ENCODE assay signal across 8 cellular contexts in genomic region chr16:7025616-7026190, GRCh38.
A peak's percentile ranks its signal among the peaks of the same experiment; 100 is the strongest.
DNase-seq lines count a peak whose midpoint lies in the region; ATAC-seq and TF ChIP-seq lines count a peak whose summit lies in the region.

No MANE protein-coding gene starts in this region.

- peak; percentile 51 for DNase-seq in COLO668 (lab: John Stamatoyannopoulos, UW; ENCODE audit: unreplicated experiment)
- DNase-seq in GM20000 (ENCODE audit: low spot score) = peak; percentile 29
- peak; percentile 16 for DNase-seq in NCI-H345 (lab: John Stamatoyannopoulos, UW)
- peak in 48 of 56 donors; percentile 1 to 78 (median 28) for DNase-seq in amygdala (lab: John Stamatoyannopoulos, UW)
- peak; percentile 40 to 78 for DNase-seq in left lung
- DNase-seq in stimulated activated CD8-positive, alpha-beta memory T cell treated with anti-CD3 and anti-CD28 coated beads, Interleukin-7, amount 100 ng/mL, for 24 hours (ENCODE audit: low read depth) = peak; percentile 9
- no peak for DNase-seq in mesenchymal stem cell

- no peaks in the 10 kb centered on the region for H3K79me1 ChIP-seq in mesenchymal stem cell (replicated peaks; ENCODE audit: low read length, poor library complexity, severe bottlenecking)

- no peak overlapping the region for H3K18ac ChIP-seq in mesenchymal stem cell (ENCODE audit: low read depth in 1 of 2, low read length in 2 of 2)

- intact Hi-C loops in left lung (cut with DNase I) = no loop called here

- no peak overlapping the region for H2BK5ac ChIP-seq in mesenchymal stem cell (ENCODE audit: low read depth, low read length, poor library complexity, severe bottlenecking)

- H3K9me3 ChIP-seq in left lung (no peaks in the 10 kb centered on the region), mesenchymal stem cell (ENCODE audit: control insufficient read depth, low read length) (no peaks in the 10 kb centered on the region)

- no peak overlapping the region for H3K4ac ChIP-seq in mesenchymal stem cell (ENCODE audit: low read depth in 1 of 2, low read length in 2 of 2)

- no peak overlapping the region for H3K23ac ChIP-seq in mesenchymal stem cell (ENCODE audit: low read length in 2 of 2)

- no peak overlapping the region for H2BK15ac ChIP-seq in mesenchymal stem cell (ENCODE audit: low read depth, poor library complexity, severe bottlenecking)

- no peak overlapping the region for H4K91ac ChIP-seq in mesenchymal stem cell (ENCODE audit: low read length)

- H3K4me2 ChIP-seq in mesenchymal stem cell (ENCODE audit: low read length, poor library complexity, severe bottlenecking) = no peak overlapping the region

- no peak overlapping the region for H3K14ac ChIP-seq in mesenchymal stem cell (ENCODE audit: low read length in 2 of 2)

- 29% methylated on average over 7 of the region's 7 CpGs for WGBS in mesenchymal stem cell

- H2AK5ac ChIP-seq in mesenchymal stem cell (ENCODE audit: low read length, severe bottlenecking) = no peak overlapping the region

- H3K4me3 ChIP-seq in left lung = no peak overlapping the region
- no peak overlapping the region for H3K4me3 ChIP-seq in mesenchymal stem cell (ENCODE audit: insufficient read depth in 1 of 2, low read depth in 1 of 2, low read length in 2 of 2)

- no peak overlapping the region for H2BK12ac ChIP-seq in mesenchymal stem cell (ENCODE audit: low read length in 2 of 2)

- no peak overlapping the region for H4K8ac ChIP-seq in mesenchymal stem cell (ENCODE audit: low read length)

- H3K4me1 ChIP-seq in left lung (no peaks in the 10 kb centered on the region), mesenchymal stem cell (ENCODE audit: control insufficient read depth, insufficient read depth, low read depth, low read length) (no peaks in the 10 kb centered on the region)

- peak; percentile 17 for TF ChIP-seq CTCF in GM20000 (IDR thresholded peaks at IDR 0.05; ENCODE audit: extremely low read depth, missing control alignments)
- TF ChIP-seq CTCF in left lung (IDR thresholded peaks at IDR 0.05) = peak; percentile 30 to 67

- H3K27me3 ChIP-seq in left lung (no peaks in the 10 kb centered on the region), mesenchymal stem cell (ENCODE audit: control insufficient read depth in 1 of 2, insufficient read depth in 1 of 2, low read length in 2 of 2) (no peaks in the 10 kb centered on the region)

- H2BK120ac ChIP-seq in mesenchymal stem cell (ENCODE audit: low read depth, low read length) = no peak overlapping the region

- peak; percentile 76 for ATAC-seq in left lung
- ATAC-seq in GM18511 (IDR thresholded peaks at IDR 0.05; ENCODE audit: unreplicated experiment) = no peak

- H3K9ac ChIP-seq in mesenchymal stem cell (ENCODE audit: low read length) = no peak overlapping the region

- no peaks in the 10 kb centered on the region for H3K36me3 ChIP-seq in left lung
- no peaks in the 10 kb centered on the region for H3K36me3 ChIP-seq in mesenchymal stem cell (ENCODE audit: control insufficient read depth in 1 of 2, insufficient read depth in 2 of 2, low read depth in 1 of 2, low read length in 2 of 2)

- no peak overlapping the region for H2AFZ ChIP-seq in mesenchymal stem cell (ENCODE audit: low read depth, low read length)

- H3K27ac ChIP-seq in left lung (no peak overlapping the region), mesenchymal stem cell (ENCODE audit: low read length, poor library complexity, severe bottlenecking) (no peak overlapping the region)
